3 cellular contexts compared by ENCODE assay signal in genomic region chr5:65098393-65098792, GRCh38.
A peak's percentile ranks its signal among the peaks of the same experiment; 100 is the strongest.
TF ChIP-seq lines count a peak whose summit lies in the region.

No MANE protein-coding gene starts in this region.

TF ChIP-seq in GM23338, 12 proteins besides CTCF, POLR2A, EP300 and RAD21 (continues in another document):
- TF ChIP-seq EZH2 (IDR thresholded peaks at IDR 0.05; ENCODE audit: low read depth, unreplicated experiment) (no peak), ZNF462 (CRISPR knock-in tag; IDR thresholded peaks at IDR 0.05) (no peak), CREB1 (CRISPR knock-in tag; IDR thresholded peaks at IDR 0.05; ENCODE audit: low read depth) (no peak), ZNF331 (CRISPR knock-in tag; IDR thresholded peaks at IDR 0.05; ENCODE audit: low read depth) (no peak), NANOG (IDR thresholded peaks at IDR 0.05; ENCODE audit: borderline replicate concordance) (no peak), STAT1 (IDR thresholded peaks at IDR 0.05; ENCODE audit: unreplicated experiment) (no peak), EZH2phosphoT487 (IDR thresholded peaks at IDR 0.05; ENCODE audit: unreplicated experiment) (no peak)

TF ChIP-seq in IMR-90, 13 proteins besides CTCF, POLR2A, EP300 and RAD21:
- TF ChIP-seq RFX5 (IDR thresholded peaks at IDR 0.05; ENCODE audit: low read depth, low read length) (no peak), CEBPB (IDR thresholded peaks at IDR 0.05; ENCODE audit: low read depth, low read length) (peak; percentile 54; the same call in 1 of the 2 replicates)

TF ChIP-seq in K562, 482 proteins besides CTCF, POLR2A, EP300 and RAD21:
- TF ChIP-seq CEBPB (tag; IDR thresholded peaks at IDR 0.05) (peak; percentile 33; the same call in 1 of the 2 replicates), XRCC4 (IDR thresholded peaks at IDR 0.05; ENCODE audit: extremely low read depth, insufficient read depth, insufficient read length) (no peak)
